ENCODE assay signal across 8 cellular contexts in the genomic region with DNA sequence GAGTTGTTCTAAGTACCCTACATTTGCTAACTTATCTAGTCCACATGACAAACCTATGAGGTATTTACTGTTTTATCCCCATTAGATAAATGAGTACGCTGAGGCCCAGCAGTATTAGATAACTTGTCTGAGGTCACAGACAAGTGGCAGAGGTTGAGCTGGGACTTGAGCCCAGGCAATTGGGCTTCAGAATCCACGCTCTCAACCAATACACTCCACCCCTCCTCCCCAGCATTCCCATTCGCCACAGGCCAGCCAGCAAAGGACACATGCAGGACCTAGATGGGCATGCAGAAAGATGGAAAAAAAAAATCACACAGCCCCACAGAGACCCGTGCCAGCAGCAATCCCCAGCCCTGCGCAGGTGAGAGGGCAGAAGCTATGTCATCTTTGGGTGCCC. TPM values are rescaled to one million over a fixed set of nuclear protein-coding genes. Genes with fewer than 3 reads are reported as not detected.
DNase-seq lines count a peak whose midpoint lies in the region; ATAC-seq, FAIRE-seq and TF ChIP-seq lines count a peak whose summit lies in the region.

No MANE protein-coding gene starts in this region.

- H3K27me3 ChIP-seq in vagina, result no peaks in the 10 kb centered on the region

- no peak overlapping the region for H3K4me3 ChIP-seq in vagina

- TF ChIP-seq POLR2A in vagina (IDR thresholded peaks at IDR 0.05) (no peak), GM12891 (IDR thresholded peaks at IDR 0.05; ENCODE audit: low read depth, low read length) (no peak)

- no peak for FAIRE-seq in GM12891 (lab: Jason Lieb, UNC)

- peak overlapping the region; percentile 99 for H3K27ac ChIP-seq in vagina

- no peak for TF ChIP-seq CTCF in vagina (IDR thresholded peaks at IDR 0.05)
- no peak for TF ChIP-seq CTCF in GM10266 (IDR thresholded peaks at IDR 0.05; ENCODE audit: control insufficient read depth, insufficient read depth, low read depth, missing control alignments)

- H3K27me3 Mint-ChIP-seq in activated naive CD4-positive, alpha-beta T cell treated with anti-CD3 and anti-CD28 coated beads, Interleukin-2, amount 50 U/mL, for 24 hours, result no peaks in the 10 kb centered on the region
- H3K27me3 Mint-ChIP-seq in dendritic cell treated with granulocyte-macrophage colony-stimulating factor and Interleukin-4, amounts not matched to agents 40 ng/mL and 50 ng/mL, for 4 days, result no peaks in the 10 kb centered on the region
- H3K27me3 Mint-ChIP-seq in natural killer cell treated with Interleukin-12 subunit alpha and Interleukin-12 subunit beta and Interleukin-15 and Interleukin-18, amount 100 ng/mL, for 72 hours, result no peaks in the 10 kb centered on the region

- H3K4me3 Mint-ChIP-seq in activated naive CD4-positive, alpha-beta T cell treated with anti-CD3 and anti-CD28 coated beads, Interleukin-2, amount 50 U/mL, for 24 hours, result peak overlapping the region; percentile 66
- H3K4me3 Mint-ChIP-seq in dendritic cell treated with granulocyte-macrophage colony-stimulating factor and Interleukin-4, amounts not matched to agents 40 ng/mL and 50 ng/mL, for 4 days, result no peak overlapping the region
- peak overlapping the region; percentile 89 for H3K4me3 Mint-ChIP-seq in natural killer cell treated with Interleukin-12 subunit alpha and Interleukin-12 subunit beta and Interleukin-15 and Interleukin-18, amount 100 ng/mL, for 72 hours

- no peaks in the 10 kb centered on the region for H3K36me3 Mint-ChIP-seq in activated naive CD4-positive, alpha-beta T cell treated with anti-CD3 and anti-CD28 coated beads, Interleukin-2, amount 50 U/mL, for 24 hours
- H3K36me3 Mint-ChIP-seq in dendritic cell treated with granulocyte-macrophage colony-stimulating factor and Interleukin-4, amounts not matched to agents 40 ng/mL and 50 ng/mL, for 4 days (ENCODE audit: low read depth), result peaks cover 13% of the 10 kb centered on the region
- H3K36me3 Mint-ChIP-seq in natural killer cell treated with Interleukin-12 subunit alpha and Interleukin-12 subunit beta and Interleukin-15 and Interleukin-18, amount 100 ng/mL, for 72 hours, result no peaks in the 10 kb centered on the region

- no peaks in the 10 kb centered on the region for H3K36me3 ChIP-seq in vagina

- no peak for ATAC-seq in natural killer cell treated with Interleukin-12 subunit alpha and Interleukin-12 subunit beta and Interleukin-15 and Interleukin-18, amount 100 ng/mL, for 72 hours

- peaks cover 98% of the 10 kb centered on the region for H3K4me1 Mint-ChIP-seq in activated naive CD4-positive, alpha-beta T cell treated with anti-CD3 and anti-CD28 coated beads, Interleukin-2, amount 50 U/mL, for 24 hours
- peaks cover 97% of the 10 kb centered on the region for H3K4me1 Mint-ChIP-seq in dendritic cell treated with granulocyte-macrophage colony-stimulating factor and Interleukin-4, amounts not matched to agents 40 ng/mL and 50 ng/mL, for 4 days (ENCODE audit: low read depth)
- H3K4me1 Mint-ChIP-seq in natural killer cell treated with Interleukin-12 subunit alpha and Interleukin-12 subunit beta and Interleukin-15 and Interleukin-18, amount 100 ng/mL, for 72 hours (ENCODE audit: low read depth in 2 of 2), result peaks cover 86 to 90% of the 10 kb centered on the region in 2 donors

- peaks cover 100% of the 10 kb centered on the region for H3K4me1 ChIP-seq in vagina

- DNase-seq in activated naive CD4-positive, alpha-beta T cell (lab: John Stamatoyannopoulos, UW), result no peak
- DNase-seq in natural killer cell treated with Interleukin-12 subunit alpha and Interleukin-12 subunit beta and Interleukin-15 and Interleukin-18, amount 100 ng/mL, for 72 hours (ENCODE audit: low spot score), result no peak
- DNase-seq in vagina (ENCODE audit: extremely low spot score in 2 of 2), result no peak
- DNase-seq in GDM1 (lab: John Stamatoyannopoulos, UW), result no peak
- DNase-seq in GM10266 (ENCODE audit: extremely low spot score), result no peak
- no peak for DNase-seq in GM12891 (ENCODE audit: insufficient read length, low spot score)

- no peaks in the 10 kb centered on the region for H3K9me3 ChIP-seq in vagina

- intact Hi-C loops in dendritic cell treated with granulocyte-macrophage colony-stimulating factor and Interleukin-4, amounts not matched to agents 40 ng/mL and 50 ng/mL, for 4 days (cut with micrococcal nuclease), result no loop called here
- intact Hi-C loops in vagina (cut with DNase I), result no loop called here

- peak overlapping the region; percentile 93 for H3K27ac Mint-ChIP-seq in activated naive CD4-positive, alpha-beta T cell treated with anti-CD3 and anti-CD28 coated beads, Interleukin-2, amount 50 U/mL, for 24 hours
- H3K27ac Mint-ChIP-seq in dendritic cell treated with granulocyte-macrophage colony-stimulating factor and Interleukin-4, amounts not matched to agents 40 ng/mL and 50 ng/mL, for 4 days, result peak overlapping the region; percentile 92
- peak overlapping the region; percentile 94 to 100 for H3K27ac Mint-ChIP-seq in natural killer cell treated with Interleukin-12 subunit alpha and Interleukin-12 subunit beta and Interleukin-15 and Interleukin-18, amount 100 ng/mL, for 72 hours

- H3K9me3 Mint-ChIP-seq in activated naive CD4-positive, alpha-beta T cell treated with anti-CD3 and anti-CD28 coated beads, Interleukin-2, amount 50 U/mL, for 24 hours, result no peaks in the 10 kb centered on the region
- no peaks in the 10 kb centered on the region for H3K9me3 Mint-ChIP-seq in dendritic cell treated with granulocyte-macrophage colony-stimulating factor and Interleukin-4, amounts not matched to agents 40 ng/mL and 50 ng/mL, for 4 days
- H3K9me3 Mint-ChIP-seq in natural killer cell treated with Interleukin-12 subunit alpha and Interleukin-12 subunit beta and Interleukin-15 and Interleukin-18, amount 100 ng/mL, for 72 hours, result no peaks in the 10 kb centered on the region

TF ChIP-seq in GM12891, 5 proteins besides CTCF, POLR2A, EP300 and RAD21:
- TF ChIP-seq TAF1 (IDR thresholded peaks at IDR 0.05; ENCODE audit: low read depth, low read length) (no peak), SPI1 (IDR thresholded peaks at IDR 0.05; ENCODE audit: low read depth, low read length) (no peak), POLR2AphosphoS5 (IDR thresholded peaks at IDR 0.05; ENCODE audit: low read depth, low read length) (no peak), POU2F2 (IDR thresholded peaks at IDR 0.05; ENCODE audit: low read depth, low read length) (no peak), PAX5 (IDR thresholded peaks at IDR 0.05; ENCODE audit: insufficient read depth, low read length, severe bottlenecking) (no peak)

RNA-seq across cellular contexts. Expression of a gene that starts 12.4 kb away (rescaled TPM):
- total RNA-seq in natural killer cell treated with Interleukin-12 subunit alpha and Interleukin-12 subunit beta and Interleukin-15 and Interleukin-18, amount 100 ng/mL, for 72 hours, result 100 to 1,000 TPM; 127 to 176 TPM
- total RNA-seq in vagina, result 67.0 TPM
- 25.5 TPM for polyA plus RNA-seq in GM12891 (2012; ENCODE audit: low read depth, missing spikeins)

RNA-seq across cellular contexts. Expression of a gene that starts 34.3 kb away (rescaled TPM):
- 1 to 10 TPM; 5.1 to 9.8 TPM for total RNA-seq in natural killer cell treated with Interleukin-12 subunit alpha and Interleukin-12 subunit beta and Interleukin-15 and Interleukin-18, amount 100 ng/mL, for 72 hours
- 20.9 TPM for total RNA-seq in vagina
- 1.0 TPM for polyA plus RNA-seq in GM12891 (2012; ENCODE audit: low read depth, missing spikeins)

RNA-seq across cellular contexts. Expression of a gene that starts 48.7 kb away (rescaled TPM):
- total RNA-seq in natural killer cell treated with Interleukin-12 subunit alpha and Interleukin-12 subunit beta and Interleukin-15 and Interleukin-18, amount 100 ng/mL, for 72 hours, result under 1 TPM; 0.19 to 0.25 TPM
- 52.3 TPM for total RNA-seq in vagina
- polyA plus RNA-seq in GM12891 (2012; ENCODE audit: low read depth, missing spikeins), result 0.47 TPM

Comparison
In these comparisons a context has a peak if more than half of its experiments do, and no peak if none do; other contexts are left out.
1. RNA of a gene that starts 48.7 kb away (total RNA-seq): 52.3 TPM in vagina (single experiment); 0.19 to 0.25 TPM in natural killer cell treated with Interleukin-12 subunit alpha and Interleukin-12 subunit beta and Interleukin-15 and Interleukin-18, amount 100 ng/mL, for 72 hours; every median in the first group is over 10 times any median in the second.
2. Peak in every context shown above with its lines, with median percentiles within 50 percentile points of each other: H3K27ac Mint-ChIP-seq.